1 cellular context compared by ENCODE assay signal in genomic region chr4:52824270-52824602, GRCh38.
TF ChIP-seq lines count a peak whose summit lies in the region.

No MANE protein-coding gene starts in this region.

TF ChIP-seq in H1, 55 proteins besides CTCF, POLR2A, EP300 and RAD21:
- TF ChIP-seq ASH2L (IDR thresholded peaks at IDR 0.05; ENCODE audit: low read length): no peak
- TF ChIP-seq GABPA (IDR thresholded peaks at IDR 0.05; ENCODE audit: borderline replicate concordance, insufficient read depth, low read length): no peak
- TF ChIP-seq KDM4A (IDR thresholded peaks at IDR 0.05; ENCODE audit: low read depth, low read length, severe bottlenecking): no peak
- no peak for TF ChIP-seq YY1 (IDR thresholded peaks at IDR 0.05; ENCODE audit: low read depth, low read length)
- no peak for TF ChIP-seq POU5F1 (IDR thresholded peaks at IDR 0.05; ENCODE audit: low read depth, low read length)
- no peak for TF ChIP-seq POLR2AphosphoS5 (IDR thresholded peaks at IDR 0.05; ENCODE audit: low read depth, low read length)
- no peak for TF ChIP-seq HDAC2 (IDR thresholded peaks at IDR 0.05; ENCODE audit: borderline replicate concordance in 1 of 2, low read depth in 2 of 2, low read length in 2 of 2)
